ENCODE assay signal across 1 cellular context in the genomic region with DNA sequence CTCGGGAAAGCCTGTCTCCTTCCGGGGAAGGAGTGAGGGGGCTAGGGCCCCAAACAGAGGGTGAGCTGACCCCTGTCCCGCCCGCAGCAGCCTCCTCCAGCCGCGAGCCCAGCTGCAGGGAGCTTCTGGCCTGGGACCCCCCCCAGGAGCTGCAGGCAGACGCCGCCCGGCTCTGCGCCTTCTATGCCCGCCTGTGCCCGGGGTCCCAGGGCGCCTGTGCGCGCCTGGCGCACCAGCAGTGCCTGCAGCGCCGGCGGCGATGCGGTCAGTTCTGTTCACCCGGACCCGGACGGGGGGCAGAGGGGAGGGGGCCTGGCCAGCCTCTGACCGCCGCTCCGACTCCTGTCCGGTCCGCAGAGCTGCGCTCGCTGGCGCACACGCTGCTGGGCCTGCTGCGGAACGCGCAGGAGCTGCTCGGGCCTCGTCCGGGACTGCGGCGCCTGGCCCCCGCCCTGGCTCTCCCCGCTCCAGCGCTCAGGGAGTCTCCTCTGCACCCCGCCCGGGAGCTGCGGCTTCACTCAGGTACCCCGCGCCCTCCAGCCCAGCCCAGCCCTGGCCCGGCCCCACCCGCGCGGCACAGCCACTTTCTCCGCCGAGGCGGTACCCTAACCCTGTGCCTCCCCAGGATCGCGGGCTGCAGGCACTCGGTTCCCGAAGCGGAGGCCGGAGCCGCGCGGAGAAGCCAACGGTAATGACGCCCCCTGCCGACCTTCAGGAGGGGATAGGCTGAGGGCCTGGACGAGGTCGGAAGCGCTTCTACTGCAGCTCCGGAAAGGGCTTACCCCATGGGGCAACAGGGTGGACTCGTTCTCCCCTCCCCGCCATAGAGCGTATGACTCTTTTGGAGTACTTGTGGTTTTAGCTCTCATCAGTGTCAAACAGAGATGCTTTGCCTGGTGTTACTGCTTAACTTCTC.
TF ChIP-seq lines count a peak whose summit lies in the region.

No MANE protein-coding gene starts in this region.

TF ChIP-seq in HepG2, 621 proteins besides CTCF, POLR2A, EP300 and RAD21 (continued from another document and continues in another):
- no peak for TF ChIP-seq GLMP (CRISPR knock-in tag; IDR thresholded peaks at IDR 0.05; ENCODE audit: borderline replicate concordance)
- no peak for TF ChIP-seq ARNT2 (CRISPR knock-in tag; IDR thresholded peaks at IDR 0.05; ENCODE audit: low read depth)
- TF ChIP-seq, protein P1, sequence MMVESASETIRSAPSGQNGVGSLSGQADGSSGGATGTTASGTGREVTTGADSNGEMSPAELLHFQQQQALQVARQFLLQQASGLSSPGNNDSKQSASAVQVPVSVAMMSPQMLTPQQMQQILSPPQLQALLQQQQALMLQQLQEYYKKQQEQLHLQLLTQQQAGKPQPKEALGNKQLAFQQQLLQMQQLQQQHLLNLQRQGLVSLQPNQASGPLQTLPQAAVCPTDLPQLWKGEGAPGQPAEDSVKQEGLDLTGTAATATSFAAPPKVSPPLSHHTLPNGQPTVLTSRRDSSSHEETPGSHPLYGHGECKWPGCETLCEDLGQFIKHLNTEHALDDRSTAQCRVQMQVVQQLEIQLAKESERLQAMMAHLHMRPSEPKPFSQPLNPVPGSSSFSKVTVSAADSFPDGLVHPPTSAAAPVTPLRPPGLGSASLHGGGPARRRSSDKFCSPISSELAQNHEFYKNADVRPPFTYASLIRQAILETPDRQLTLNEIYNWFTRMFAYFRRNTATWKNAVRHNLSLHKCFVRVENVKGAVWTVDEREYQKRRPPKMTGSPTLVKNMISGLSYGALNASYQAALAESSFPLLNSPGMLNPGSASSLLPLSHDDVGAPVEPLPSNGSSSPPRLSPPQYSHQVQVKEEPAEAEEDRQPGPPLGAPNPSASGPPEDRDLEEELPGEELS (CRISPR knock-in tag; IDR thresholded peaks at IDR 0.05), result no peak
- TF ChIP-seq SRSF4 (IDR thresholded peaks at IDR 0.05; ENCODE audit: low read depth, low read length, poor library complexity, severe bottlenecking), result no peak
- TF ChIP-seq BRD4 (CRISPR knock-in tag; IDR thresholded peaks at IDR 0.05), result no peak
- TF ChIP-seq NFATC3 (CRISPR knock-in tag; IDR thresholded peaks at IDR 0.05), result no peak
- TF ChIP-seq, protein P2, sequence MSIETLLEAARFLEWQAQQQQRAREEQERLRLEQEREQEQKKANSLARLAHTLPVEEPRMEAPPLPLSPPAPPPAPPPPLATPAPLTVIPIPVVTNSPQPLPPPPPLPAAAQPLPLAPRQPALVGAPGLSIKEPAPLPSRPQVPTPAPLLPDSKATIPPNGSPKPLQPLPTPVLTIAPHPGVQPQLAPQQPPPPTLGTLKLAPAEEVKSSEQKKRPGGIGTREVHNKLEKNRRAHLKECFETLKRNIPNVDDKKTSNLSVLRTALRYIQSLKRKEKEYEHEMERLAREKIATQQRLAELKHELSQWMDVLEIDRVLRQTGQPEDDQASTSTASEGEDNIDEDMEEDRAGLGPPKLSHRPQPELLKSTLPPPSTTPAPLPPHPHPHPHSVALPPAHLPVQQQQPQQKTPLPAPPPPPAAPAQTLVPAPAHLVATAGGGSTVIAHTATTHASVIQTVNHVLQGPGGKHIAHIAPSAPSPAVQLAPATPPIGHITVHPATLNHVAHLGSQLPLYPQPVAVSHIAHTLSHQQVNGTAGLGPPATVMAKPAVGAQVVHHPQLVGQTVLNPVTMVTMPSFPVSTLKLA (IDR thresholded peaks at IDR 0.05), result no peak
- TF ChIP-seq MIER2 (CRISPR knock-in tag; IDR thresholded peaks at IDR 0.05), result no peak
- no peak for TF ChIP-seq RAD51 (IDR thresholded peaks at IDR 0.05; ENCODE audit: borderline replicate concordance)
- TF ChIP-seq SSRP1 (CRISPR knock-in tag; IDR thresholded peaks at IDR 0.05), result no peak
- no peak for TF ChIP-seq FOXP1 (IDR thresholded peaks at IDR 0.05)
- TF ChIP-seq FOXP1 (CRISPR knock-in tag; IDR thresholded peaks at IDR 0.05), result no peak
- no peak for TF ChIP-seq SNAPC2 (CRISPR knock-in tag; IDR thresholded peaks at IDR 0.05)
- no peak for TF ChIP-seq RBM22 (optimal IDR thresholded peaks at IDR 0.05; ENCODE audit: low read length)
- TF ChIP-seq NRL (CRISPR knock-in tag; IDR thresholded peaks at IDR 0.05; ENCODE audit: borderline replicate concordance), result no peak
- peak; percentile 25; the same call in 1 of the 2 replicates for TF ChIP-seq ZNF512 (CRISPR knock-in tag; IDR thresholded peaks at IDR 0.05)
- no peak for TF ChIP-seq KIAA2018 (CRISPR knock-in tag; IDR thresholded peaks at IDR 0.05; ENCODE audit: borderline replicate concordance)
- TF ChIP-seq TSC22D2 (CRISPR knock-in tag; IDR thresholded peaks at IDR 0.05; ENCODE audit: borderline replicate concordance), result no peak
- no peak for TF ChIP-seq ZNF713 (CRISPR knock-in tag; IDR thresholded peaks at IDR 0.05)
- TF ChIP-seq ERF (CRISPR knock-in tag; IDR thresholded peaks at IDR 0.05), result no peak; the same call in 1 of the 2 replicates
- TF ChIP-seq ZNF253 (CRISPR knock-in tag; IDR thresholded peaks at IDR 0.05; ENCODE audit: borderline replicate concordance), result peak; percentile 69; the same call in 1 of the 2 replicates
- TF ChIP-seq MED13 (CRISPR knock-in tag; IDR thresholded peaks at IDR 0.05), result no peak
- TF ChIP-seq PRMT3 (CRISPR knock-in tag; IDR thresholded peaks at IDR 0.05; ENCODE audit: borderline replicate concordance, low read depth), result no peak
- peak; percentile 74 for TF ChIP-seq ZNF687 (CRISPR knock-in tag; IDR thresholded peaks at IDR 0.05)
- TF ChIP-seq NAIF1 (CRISPR knock-in tag; IDR thresholded peaks at IDR 0.05; ENCODE audit: borderline replicate concordance), result no peak
- TF ChIP-seq, protein P3, sequence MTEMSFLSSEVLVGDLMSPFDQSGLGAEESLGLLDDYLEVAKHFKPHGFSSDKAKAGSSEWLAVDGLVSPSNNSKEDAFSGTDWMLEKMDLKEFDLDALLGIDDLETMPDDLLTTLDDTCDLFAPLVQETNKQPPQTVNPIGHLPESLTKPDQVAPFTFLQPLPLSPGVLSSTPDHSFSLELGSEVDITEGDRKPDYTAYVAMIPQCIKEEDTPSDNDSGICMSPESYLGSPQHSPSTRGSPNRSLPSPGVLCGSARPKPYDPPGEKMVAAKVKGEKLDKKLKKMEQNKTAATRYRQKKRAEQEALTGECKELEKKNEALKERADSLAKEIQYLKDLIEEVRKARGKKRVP (CRISPR knock-in tag; IDR thresholded peaks at IDR 0.05), result no peak
- no peak for TF ChIP-seq ZNF354B (CRISPR knock-in tag; IDR thresholded peaks at IDR 0.05)
- TF ChIP-seq ZNF788 (CRISPR knock-in tag; IDR thresholded peaks at IDR 0.05; ENCODE audit: borderline replicate concordance), result 0 out of 2 replicates have a peak, but pooled peaks have one; percentile 1
- TF ChIP-seq CREM (IDR thresholded peaks at IDR 0.05), result no peak
- TF ChIP-seq CREM (CRISPR knock-in tag; IDR thresholded peaks at IDR 0.05), result no peak
- TF ChIP-seq HNRNPH1 (optimal IDR thresholded peaks at IDR 0.05; ENCODE audit: low read depth, low read length), result no peak
- peak; percentile 15; the same call in 1 of the 2 replicates for TF ChIP-seq RELA (CRISPR knock-in tag; IDR thresholded peaks at IDR 0.05)
- TF ChIP-seq HHEX (CRISPR knock-in tag; IDR thresholded peaks at IDR 0.05), result no peak
- TF ChIP-seq ZFP90 (CRISPR knock-in tag; IDR thresholded peaks at IDR 0.05; ENCODE audit: borderline replicate concordance), result no peak; the same call in 1 of the 2 replicates
- TF ChIP-seq ZNF678 (CRISPR knock-in tag; IDR thresholded peaks at IDR 0.05), result no peak
